8 cellular contexts compared by ENCODE assay signal in genomic region chr12:52139579-52140062, GRCh38. TPM values are rescaled to one million over a fixed set of nuclear protein-coding genes. Genes with fewer than 3 reads are reported as not detected.
DNase-seq lines count a peak whose midpoint lies in the region; ATAC-seq and TF ChIP-seq lines count a peak whose summit lies in the region.

No MANE protein-coding gene starts in this region.

- H3K4me1 ChIP-seq in foreskin keratinocyte (peaks cover 10% of the 10 kb centered on the region), suprapubic skin (peaks cover 47% of the 10 kb centered on the region), tibial artery (peaks cover 0 to 13% (median 0%) of the 10 kb centered on the region in 4 donors)

- TF ChIP-seq CTCF in foreskin keratinocyte (conservative IDR thresholded peaks at IDR 0.05): peak; percentile 99
- TF ChIP-seq CTCF in suprapubic skin (IDR thresholded peaks at IDR 0.05): peak; percentile 36 to 68
- TF ChIP-seq CTCF in tibial artery (IDR thresholded peaks at IDR 0.05): peak in 1 of 2 experiments; percentile 32

- H3K27me3 ChIP-seq in foreskin keratinocyte (no peaks in the 10 kb centered on the region), suprapubic skin (no peaks in the 10 kb centered on the region), tibial artery (peaks cover 0 to 13% of the 10 kb centered on the region in 2 donors)

- H3K9me3 ChIP-seq in suprapubic skin: no peaks in the 10 kb centered on the region
- no peaks in the 10 kb centered on the region for H3K9me3 ChIP-seq in tibial artery

- DNase-seq in NCI-H1105 treated with DMSO at 0.1 percent for 48 hours (lab: John Stamatoyannopoulos, UW) (peak; percentile 44), NCI-H1105 (lab: John Stamatoyannopoulos, UW) (no peak), NCI-H128 (lab: John Stamatoyannopoulos, UW; ENCODE audit: unreplicated experiment) (peak; percentile 44), foreskin keratinocyte (no peak), suprapubic skin (ENCODE audit: low spot score in 2 of 2) (no peak), tibial artery (no peak)
- DNase-seq in activated CD4-positive, alpha-beta T cell treated with anti-CD3 and anti-CD28 coated beads, Interleukin-2, amount 50 U/mL, for 1 hour: peak; percentile 46

- no peak for TF ChIP-seq EP300 in suprapubic skin (IDR thresholded peaks at IDR 0.05)

- no peaks in the 10 kb centered on the region for H3K36me3 ChIP-seq in suprapubic skin
- H3K36me3 ChIP-seq in tibial artery: no peaks in the 10 kb centered on the region

- H3K4me3 ChIP-seq in suprapubic skin (no peak overlapping the region), tibial artery (no peak overlapping the region)

- 24% methylated on average over 5 of the region's 5 CpGs for WGBS in suprapubic skin

- peak; percentile 71 for ATAC-seq in foreskin keratinocyte
- ATAC-seq in HG03045 (IDR thresholded peaks at IDR 0.05; ENCODE audit: unreplicated experiment): no peak

- H3K27ac ChIP-seq in foreskin keratinocyte (no peak overlapping the region), suprapubic skin (no peak overlapping the region), tibial artery (no peak overlapping the region)

- intact Hi-C loops in tibial artery (cut with DNase I; ENCODE audit: low total_unique reads): loop anchor here (10.0 kb wide), 1 partner anchor 445 kb away; no protein-coding TSS in a partner anchor

- TF ChIP-seq POLR2A in suprapubic skin (IDR thresholded peaks at IDR 0.05): no peak

RNA-seq across cellular contexts. Expression of gene KRT80, which starts 52.2 kb away (rescaled TPM):
- 2.5 and 5.3 TPM in 2 replicates for total RNA-seq in foreskin keratinocyte
- polyA plus RNA-seq in foreskin keratinocyte: 2.2 and 4.1 TPM in 2 replicates
- total RNA-seq in suprapubic skin: 100 to 1,000 TPM in 3 of 4 donors, 10 to 100 TPM in 1; 78.6 to 293 (median 185) TPM

Comparison
In these comparisons a context has a peak if more than half of its experiments do, and no peak if none do; other contexts are left out.
1. DNase-seq: peak in NCI-H1105 treated with DMSO at 0.1 percent for 48 hours (single experiment), NCI-H128 (single experiment) and activated CD4-positive, alpha-beta T cell treated with anti-CD3 and anti-CD28 coated beads, Interleukin-2, amount 50 U/mL, for 1 hour (single experiment); none in NCI-H1105 (single experiment), foreskin keratinocyte (0 of 2), suprapubic skin (0 of 2) and tibial artery (0 of 2).
2. RNA of gene KRT80, which starts 52.2 kb away (total RNA-seq): 78.6 to 293 TPM in suprapubic skin; 2.5 to 5.3 TPM in foreskin keratinocyte; every median in the first group is over 10 times any median in the second.